Comparison of ENCODE assay signal across 14 cellular contexts in the genomic region with DNA sequence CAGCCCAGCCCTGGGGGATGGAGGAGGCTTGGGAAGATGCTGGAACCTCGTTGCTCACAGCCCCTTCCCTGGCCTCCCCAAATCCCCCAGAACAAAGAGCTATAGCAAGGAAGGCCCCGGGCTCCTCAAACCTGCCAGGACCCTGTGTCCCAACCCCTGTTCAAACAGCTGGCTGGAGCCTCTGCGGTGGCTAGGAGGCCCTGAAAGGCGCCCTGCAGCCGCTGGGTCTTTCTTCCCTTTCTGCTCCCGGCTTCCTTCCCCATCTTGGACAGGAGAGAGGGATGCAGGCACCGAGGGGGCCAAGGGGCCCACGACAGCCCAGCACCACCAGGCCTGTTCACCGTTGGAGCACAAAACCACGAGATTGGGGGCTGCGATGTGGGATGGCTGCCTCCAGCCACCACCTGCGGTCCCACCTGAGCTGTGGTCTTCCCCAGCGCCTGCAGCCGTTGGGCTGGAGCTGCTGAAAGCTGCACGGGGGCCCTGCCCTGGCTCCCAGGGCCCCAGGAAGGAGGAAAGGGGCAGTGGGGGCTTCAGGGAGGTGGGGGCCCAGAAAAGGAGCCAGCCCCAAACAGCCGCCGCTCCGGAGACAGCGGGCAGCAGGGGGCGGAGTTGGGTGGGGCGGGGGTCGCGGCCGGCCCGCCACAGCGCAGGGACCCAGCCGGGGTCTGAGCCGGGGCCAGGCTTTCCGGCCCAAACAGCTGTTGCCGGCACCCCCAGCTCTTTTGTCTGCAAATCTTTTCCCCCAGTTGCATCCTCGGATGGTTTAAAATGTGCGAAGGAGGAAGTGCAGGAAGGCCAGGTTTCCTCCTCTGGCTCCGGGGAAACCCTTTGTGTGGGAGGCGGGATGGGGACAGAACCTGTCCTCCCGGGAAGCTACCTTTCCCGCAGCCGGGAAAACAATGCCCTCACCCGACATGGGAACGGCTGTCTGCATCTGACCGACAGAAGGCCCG. TPM values are rescaled to one million over a fixed set of nuclear protein-coding genes. Genes with fewer than 3 reads are reported as not detected.
DNase-seq lines count a peak whose midpoint lies in the region; ATAC-seq and TF ChIP-seq lines count a peak whose summit lies in the region.
"Had no signal": no experiment of that assay in that cellular context is flagged by ENCODE, and none has a peak within 500 bp of the region (broad histone marks: within the 10 kb centered on the region; RNA-seq: fewer than 3 reads in every experiment).

No MANE protein-coding gene starts in this region.

- H3K9me3 ChIP-seq in DND-41 (ENCODE audit: insufficient read depth, low read length, severe bottlenecking) (no peaks in the 10 kb centered on the region), psoas muscle (no peaks in the 10 kb centered on the region)
- H3K9me3 ChIP-seq: thoracic aorta had no signal

- H3K36me3 ChIP-seq in DND-41 (ENCODE audit: insufficient read depth, low read length) (peaks cover 88% of the 10 kb centered on the region), psoas muscle (ENCODE audit: insufficient read depth in 1 of 2, low read depth in 1 of 2) (peaks cover 0 to 4% of the 10 kb centered on the region in 2 donors)

- DNase-seq in DND-41 (peak; percentile 75), Kasumi-1 (lab: John Stamatoyannopoulos, UW) (peak; percentile 88 to 92), fibroblast of pulmonary artery (ENCODE audit: low read depth) (peak; percentile 14), psoas muscle (no peak), NK-92 (lab: John Stamatoyannopoulos, UW; ENCODE audit: unreplicated experiment) (no peak), anterior cingulate cortex (lab: John Stamatoyannopoulos, UW) (no peak), NCI-H1092 treated with DMSO at 0.1 percent for 48 hours (lab: John Stamatoyannopoulos, UW) (no peak)
- DNase-seq: activated T-cell treated with anti-CD3 and anti-CD28 coated beads for 4 hours; erythroblast; NCI-H2081 treated with DMSO at 0.1 percent for 48 hours; stimulated activated CD4-positive, alpha-beta T cell treated with anti-CD3 and anti-CD28 coated beads, Interleukin-4, amount 100 ng/mL, for 1 hour had no signal

- H4K20me1 ChIP-seq in DND-41 (ENCODE audit: insufficient read depth, low read length): peaks cover 95% of the 10 kb centered on the region

- no peak for TF ChIP-seq CTCF in DND-41 (IDR thresholded peaks at IDR 0.05; ENCODE audit: borderline replicate concordance, extremely low read depth, low read length, poor library complexity, severe bottlenecking)
- no peak for TF ChIP-seq CTCF in fibroblast of pulmonary artery (IDR thresholded peaks at IDR 0.05; ENCODE audit: low read length, missing control alignments)
- TF ChIP-seq CTCF in psoas muscle (IDR thresholded peaks at IDR 0.05): no peak

- peaks cover 36% of the 10 kb centered on the region; the same call in 1 of the 2 replicates for H3K4me1 ChIP-seq in DND-41 (ENCODE audit: insufficient read depth, low read length)
- H3K4me1 ChIP-seq in psoas muscle: peaks cover 59% of the 10 kb centered on the region

- H3K27ac ChIP-seq in DND-41 (ENCODE audit: low read length): peak overlapping the region; percentile 50
- H3K27ac ChIP-seq in psoas muscle: peak overlapping the region; percentile 21
- H3K27ac ChIP-seq: thoracic aorta, VCaP had no signal

- no peak overlapping the region for H3K4me2 ChIP-seq in DND-41 (ENCODE audit: insufficient read depth, low read length)

- H3K4me3 ChIP-seq in DND-41 (ENCODE audit: low read depth in 1 of 2, low read length in 2 of 2) (no peak overlapping the region), fibroblast of pulmonary artery (replicated peaks; ENCODE audit: low read depth, low read length) (no peak overlapping the region), psoas muscle (peak overlapping the region; percentile 38)
- H3K4me3 ChIP-seq: thoracic aorta had no signal

- H2AFZ ChIP-seq in DND-41 (ENCODE audit: low read depth, low read length): no peak overlapping the region

- ATAC-seq in DND-41 (ENCODE audit: insufficient read depth, low read depth): peak; percentile 62
- ATAC-seq in psoas muscle: no peak
- ATAC-seq in GM18517 (IDR thresholded peaks at IDR 0.05; ENCODE audit: unreplicated experiment): no peak

- no peak overlapping the region for H3K9ac ChIP-seq in DND-41 (ENCODE audit: low read depth, low read length)

- WGBS in psoas muscle, 3 donors: 56 to 71% (median 61%) methylated on average over 38 to 41 of the region's 41 CpGs

- no peaks in the 10 kb centered on the region for H3K27me3 ChIP-seq in DND-41 (ENCODE audit: insufficient read depth, low read length, poor library complexity)
- H3K27me3 ChIP-seq in psoas muscle (ENCODE audit: insufficient read depth in 3 of 3, low read length in 2 of 3): peaks cover 0 to 3% (median 0%) of the 10 kb centered on the region in 3 donors

- intact Hi-C loops in psoas muscle (cut with DNase I): loop anchor here in 1 of 2 donors (5.0 kb wide), 1 partner anchor 32 kb away; no protein-coding TSS in a partner anchor

- peaks cover 99% of the 10 kb centered on the region for H3K79me2 ChIP-seq in DND-41 (ENCODE audit: insufficient read depth, low read length)

RNA-seq across cellular contexts. Expression of gene NOTCH1, which starts 16.1 kb away (rescaled TPM):
- total RNA-seq in psoas muscle: 10 to 100 TPM in 3 of 4 donors, 1 to 10 TPM in 1; 8.7 to 15.4 (median 12.3) TPM
- 1 to 10 TPM; 1.8 to 3.8 (median 2.9) TPM for polyA plus RNA-seq in psoas muscle

RNA-seq across cellular contexts. Expression of gene SEC16A, which starts 47.0 kb away (rescaled TPM):
- total RNA-seq in psoas muscle: 10 to 100 TPM; 31.5 to 40.0 (median 37.0) TPM
- 10 to 100 TPM; 22.3 to 27.6 (median 26.1) TPM for polyA plus RNA-seq in psoas muscle

Comparison
In these comparisons a context has a peak if more than half of its experiments do, and no peak if none do; other contexts are left out.
1. DNase-seq: peak in DND-41 (single experiment), Kasumi-1 (2 of 2) and fibroblast of pulmonary artery (single experiment); none in psoas muscle (0 of 2), NK-92 (single experiment), anterior cingulate cortex (0 of 58) and NCI-H1092 treated with DMSO at 0.1 percent for 48 hours (single experiment).